In the genomic region with DNA sequence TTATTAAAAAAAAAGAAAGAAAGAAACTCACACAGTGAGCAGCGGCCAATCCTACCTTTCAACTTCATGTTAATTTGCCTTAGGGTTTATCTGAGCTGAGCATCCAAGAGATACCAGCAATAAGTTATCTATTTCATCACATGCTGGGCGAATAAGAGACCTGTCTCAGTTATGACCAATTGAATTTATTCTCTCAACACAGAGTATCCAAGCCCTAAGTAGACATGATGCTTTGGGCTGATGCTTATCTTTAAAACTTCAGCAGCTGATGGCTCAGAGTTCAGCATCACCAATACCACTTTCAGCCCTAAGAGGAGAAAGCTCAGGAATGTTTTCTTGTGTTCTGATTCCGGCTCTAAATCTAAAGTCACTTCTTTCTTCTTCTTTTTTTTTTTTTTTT, we compare ENCODE assay signal across 25 cellular contexts.
"Had no signal": no experiment of that assay in that cellular context is flagged by ENCODE, and none has a peak within 500 bp of the region (broad histone marks: within the 10 kb centered on the region; RNA-seq: fewer than 3 reads in every experiment).

No MANE protein-coding gene starts in this region.

- H3K27me3 ChIP-seq: colonic mucosa, esophagus muscularis mucosa, foreskin keratinocyte, gastrocnemius medialis, gastroesophageal sphincter, heart left ventricle, hepatocyte had no signal

- H3K36me3 ChIP-seq: colonic mucosa, esophagus muscularis mucosa, esophagus squamous epithelium, gastrocnemius medialis, gastroesophageal sphincter, heart left ventricle, heart right ventricle had no signal

- H3K4me1 ChIP-seq: colonic mucosa, esophagus muscularis mucosa, esophagus squamous epithelium, foreskin keratinocyte, gastrocnemius medialis, gastroesophageal sphincter, heart left ventricle, heart right ventricle had no signal

- H2AFZ ChIP-seq: hepatocyte had no signal

- H3K4me3 ChIP-seq: colonic mucosa, coronary artery, dorsolateral prefrontal cortex, esophagus muscularis mucosa, esophagus squamous epithelium, gastrocnemius medialis, gastroesophageal sphincter, heart left ventricle, heart right ventricle, hepatocyte had no signal

- H3K4me2 ChIP-seq: hepatocyte had no signal

- H3K9me3 ChIP-seq: colonic mucosa, esophagus muscularis mucosa, esophagus squamous epithelium, gastrocnemius medialis, gastroesophageal sphincter, heart left ventricle, heart right ventricle had no signal

- ATAC-seq: effector memory CD8-positive, alpha-beta T cell; esophagus mucosa; foreskin keratinocyte; gastrocnemius medialis; gastroesophageal sphincter; heart left ventricle; heart right ventricle had no signal

- DNase-seq: colonic mucosa; cortex of kidney; dermis blood vessel endothelial cell; dorsolateral prefrontal cortex; effector CD4-positive, alpha-beta T cell; effector CD8-positive, alpha-beta T cell; effector memory CD4-positive, alpha-beta T cell; effector memory CD8-positive, alpha-beta T cell; endodermal cell; erythroblast; esophagus squamous epithelium; foreskin fibroblast; foreskin keratinocyte; foreskin melanocyte; gastrocnemius medialis; glutamatergic neuron; head of caudate nucleus; heart left ventricle; heart right ventricle had no signal

- H3K79me2 ChIP-seq: hepatocyte had no signal

- H3K27ac ChIP-seq: colonic mucosa, coronary artery, dorsolateral prefrontal cortex, epithelial cell of prostate, esophagus muscularis mucosa, esophagus squamous epithelium, foreskin keratinocyte, gastrocnemius medialis, gastroesophageal sphincter, heart left ventricle, heart right ventricle, hepatocyte had no signal
